Comparison of ENCODE assay signal across 12 cellular contexts in the genomic region with DNA sequence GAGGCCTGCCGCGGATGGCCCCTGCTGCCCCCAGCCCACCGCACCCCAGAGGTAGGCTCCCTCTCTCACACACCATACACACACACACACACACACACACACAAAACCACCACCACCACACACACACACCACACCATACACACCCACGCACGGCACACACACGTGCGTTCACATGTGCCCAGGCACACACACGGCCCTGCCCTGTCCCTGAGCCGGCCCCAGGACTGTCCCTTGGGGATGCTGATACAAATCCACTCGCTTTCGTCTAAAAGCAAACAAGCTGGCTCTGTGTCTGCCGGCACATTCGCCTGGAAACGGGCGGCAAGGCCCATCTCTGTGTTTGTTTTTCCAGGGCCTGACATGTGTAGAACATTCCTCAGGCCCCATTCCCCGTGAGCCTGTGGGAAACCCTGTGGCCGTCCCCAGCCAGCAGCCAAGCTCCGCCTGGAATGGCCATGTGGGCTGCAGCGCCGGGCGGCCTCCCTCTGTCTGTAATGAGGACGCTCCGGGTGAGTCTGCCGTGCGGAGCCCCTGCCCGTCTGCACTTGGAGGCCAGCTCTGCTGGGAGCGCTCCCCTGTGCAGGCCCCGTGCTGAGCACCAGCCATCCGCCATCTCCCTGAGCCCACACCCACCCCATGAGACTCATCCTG.
DNase-seq lines count a peak whose midpoint lies in the region; ATAC-seq, FAIRE-seq and TF ChIP-seq lines count a peak whose summit lies in the region.
"Had no signal": no experiment of that assay in that cellular context is flagged by ENCODE, and none has a peak within 500 bp of the region (broad histone marks: within the 10 kb centered on the region; RNA-seq: fewer than 3 reads in every experiment).

No MANE protein-coding gene starts in this region.

- H3K36me3 Mint-ChIP-seq in GM23338 (ENCODE audit: low read depth) (no peaks in the 10 kb centered on the region), chondrocyte (ENCODE audit: low read depth) (peaks cover 21% of the 10 kb centered on the region)
- H3K36me3 Mint-ChIP-seq in activated naive CD4-positive, alpha-beta T cell treated with anti-CD3 and anti-CD28 coated beads, Interleukin-2, amount 10 ng/mL, durations not matched to agents 7 days and 5 days, result no peaks in the 10 kb centered on the region
- H3K36me3 Mint-ChIP-seq: activated CD8-positive, alpha-beta memory T cell treated with anti-CD3 and anti-CD28 coated beads, Interleukin-2, amount 10 ng/mL, durations not matched to agents 7 days and 5 days; CD8-positive, alpha-beta T cell had no signal

- intact Hi-C loops in kidney (cut with DNase I), result no loop called here

- no peaks in the 10 kb centered on the region for H3F3A ChIP-seq in GM23338 (replicated peaks; ENCODE audit: low read depth)

- H3K79me2 ChIP-seq in GM23338 (replicated peaks; ENCODE audit: insufficient read depth), result no peaks in the 10 kb centered on the region

- H3K27me3 Mint-ChIP-seq in GM23338 (ENCODE audit: insufficient read depth, low read depth, poor library complexity) (peaks cover 20% of the 10 kb centered on the region), chondrocyte (ENCODE audit: low read depth) (no peaks in the 10 kb centered on the region)
- H3K27me3 Mint-ChIP-seq in activated naive CD4-positive, alpha-beta T cell treated with anti-CD3 and anti-CD28 coated beads, Interleukin-2, amount 10 ng/mL, durations not matched to agents 7 days and 5 days, result peaks cover under 1% of the 10 kb centered on the region
- H3K27me3 Mint-ChIP-seq: activated CD8-positive, alpha-beta memory T cell treated with anti-CD3 and anti-CD28 coated beads, Interleukin-2, amount 10 ng/mL, durations not matched to agents 7 days and 5 days had no signal

- no peaks in the 10 kb centered on the region for H3K27me3 ChIP-seq in GM23338 (ENCODE audit: insufficient read depth)

- no peak overlapping the region for H3K9ac ChIP-seq in kidney (ENCODE audit: low read length in 2 of 2)

- H3K9me3 ChIP-seq in kidney (ENCODE audit: control insufficient read depth in 1 of 2, low read length in 2 of 2), result no peaks in the 10 kb centered on the region

- H3K4me1 ChIP-seq in GM23338 (ENCODE audit: insufficient read depth) (no peaks in the 10 kb centered on the region), kidney (ENCODE audit: control insufficient read depth in 1 of 2, insufficient read depth in 1 of 2, low read depth in 1 of 2, low read length in 2 of 2) (peaks cover 0 to 5% of the 10 kb centered on the region in 2 donors)

- H3K4me2 ChIP-seq in GM23338, result no peak overlapping the region

- TF ChIP-seq CTCF in GM23338 (conservative IDR thresholded peaks at IDR 0.05; ENCODE audit: low read depth in 2 of 2) (no peak), chondrocyte (IDR thresholded peaks at IDR 0.05) (no peak), kidney (IDR thresholded peaks at IDR 0.05; ENCODE audit: borderline replicate concordance, extremely low read depth, insufficient read depth) (no peak)

- no peaks in the 10 kb centered on the region for H4K20me1 ChIP-seq in GM23338 (replicated peaks; ENCODE audit: insufficient read depth)

- H3K4me3 ChIP-seq in GM23338 (no peak overlapping the region), kidney (ENCODE audit: low read length in 2 of 2) (no peak overlapping the region), skeletal muscle cell (ENCODE audit: low read depth, low read length) (no peak overlapping the region)

- H3K4me1 Mint-ChIP-seq in GM23338 (peaks cover 18% of the 10 kb centered on the region), chondrocyte (ENCODE audit: low read depth) (peaks cover 27% of the 10 kb centered on the region)
- no peaks in the 10 kb centered on the region for H3K4me1 Mint-ChIP-seq in activated naive CD4-positive, alpha-beta T cell treated with anti-CD3 and anti-CD28 coated beads, Interleukin-2, amount 10 ng/mL, durations not matched to agents 7 days and 5 days
- H3K4me1 Mint-ChIP-seq: activated CD8-positive, alpha-beta memory T cell treated with anti-CD3 and anti-CD28 coated beads, Interleukin-2, amount 10 ng/mL, durations not matched to agents 7 days and 5 days had no signal

- H3K9me3 Mint-ChIP-seq in GM23338 (no peaks in the 10 kb centered on the region), chondrocyte (ENCODE audit: low read depth) (no peaks in the 10 kb centered on the region)
- no peaks in the 10 kb centered on the region for H3K9me3 Mint-ChIP-seq in activated naive CD4-positive, alpha-beta T cell treated with anti-CD3 and anti-CD28 coated beads, Interleukin-2, amount 10 ng/mL, durations not matched to agents 7 days and 5 days
- H3K9me3 Mint-ChIP-seq: CD8-positive, alpha-beta T cell had no signal

- CTCF ChIA-PET in activated naive CD4-positive, alpha-beta T cell treated with anti-CD3 and anti-CD28 coated beads, Interleukin-2, amount 10 ng/mL, durations not matched to agents 7 days and 5 days (lab: Charles Lee), result no interaction called here

- H3K36me3 ChIP-seq in GM23338 (ENCODE audit: insufficient read depth) (no peaks in the 10 kb centered on the region), kidney (ENCODE audit: control insufficient read depth in 1 of 2, insufficient read depth in 2 of 2, low read length in 2 of 2) (no peaks in the 10 kb centered on the region)

- peak overlapping the region; percentile 66 for H2AFZ ChIP-seq in GM23338

- ATAC-seq in GM23338 (peak; percentile 57), HG02798 (IDR thresholded peaks at IDR 0.05; ENCODE audit: poor library complexity, unreplicated experiment) (no peak)
- ATAC-seq: activated CD8-positive, alpha-beta memory T cell treated with anti-CD3 and anti-CD28 coated beads, Interleukin-2, amount 10 ng/mL, durations not matched to agents 7 days and 5 days; CD8-positive, alpha-beta T cell had no signal

- H3K27ac Mint-ChIP-seq in GM23338 (no peak overlapping the region), chondrocyte (ENCODE audit: unreplicated experiment) (peak overlapping the region; percentile 94)
- H3K27ac Mint-ChIP-seq in activated naive CD4-positive, alpha-beta T cell treated with anti-CD3 and anti-CD28 coated beads, Interleukin-2, amount 10 ng/mL, durations not matched to agents 7 days and 5 days, result no peak overlapping the region
- H3K27ac Mint-ChIP-seq: activated CD8-positive, alpha-beta memory T cell treated with anti-CD3 and anti-CD28 coated beads, Interleukin-2, amount 10 ng/mL, durations not matched to agents 7 days and 5 days; CD8-positive, alpha-beta T cell had no signal

- H3K27ac ChIP-seq in GM23338 (ENCODE audit: low read depth), result no peak overlapping the region
- H3K27ac ChIP-seq in kidney (ENCODE audit: low read depth in 2 of 2, low read length in 2 of 2), result no peak overlapping the region

- FAIRE-seq in kidney (lab: Jason Lieb, UNC), result no peak
- FAIRE-seq: bronchial epithelial cell had no signal

- no peak overlapping the region for H3K4me3 Mint-ChIP-seq in GM23338
- peak overlapping the region; percentile 48 for H3K4me3 Mint-ChIP-seq in chondrocyte (ENCODE audit: unreplicated experiment)
- no peak overlapping the region for H3K4me3 Mint-ChIP-seq in activated naive CD4-positive, alpha-beta T cell treated with anti-CD3 and anti-CD28 coated beads, Interleukin-2, amount 10 ng/mL, durations not matched to agents 7 days and 5 days
- H3K4me3 Mint-ChIP-seq: activated CD8-positive, alpha-beta memory T cell treated with anti-CD3 and anti-CD28 coated beads, Interleukin-2, amount 10 ng/mL, durations not matched to agents 7 days and 5 days; CD8-positive, alpha-beta T cell had no signal

- H3K9me2 ChIP-seq in GM23338 (ENCODE audit: insufficient read depth), result no peaks in the 10 kb centered on the region

- peak; percentile 45 for DNase-seq in GM23338 (ENCODE audit: low spot score)
- peak; percentile 99 for DNase-seq in chondrocyte (ENCODE audit: low spot score)
- DNase-seq in kidney, result peak; percentile 90
- peak; percentile 51 for DNase-seq in skeletal muscle cell (ENCODE audit: low read depth)
- no peak for DNase-seq in pons (ENCODE audit: low spot score)
- DNase-seq in stimulated activated CD4-positive, alpha-beta T cell treated with anti-CD3 and anti-CD28 coated beads, Interleukin-12 subunit alpha, Interleukin-12 subunit beta, amount 100 ng/mL, for 4 hours, result no peak
- no peak for DNase-seq in activated naive CD4-positive, alpha-beta T cell treated with anti-CD3 and anti-CD28 coated beads, Interleukin-2, amount 10 ng/mL, durations not matched to agents 7 days and 5 days
- DNase-seq: activated CD8-positive, alpha-beta memory T cell treated with anti-CD3 and anti-CD28 coated beads, Interleukin-2, amount 10 ng/mL, durations not matched to agents 7 days and 5 days; NCI-H748 treated with DMSO at 0.1 percent for 48 hours had no signal

TF ChIP-seq in GM23338, 12 proteins besides CTCF, POLR2A, EP300 and RAD21 (continues in another document):
- TF ChIP-seq EZH2phosphoT487 (IDR thresholded peaks at IDR 0.05; ENCODE audit: unreplicated experiment), result no peak
- TF ChIP-seq, protein P1, sequence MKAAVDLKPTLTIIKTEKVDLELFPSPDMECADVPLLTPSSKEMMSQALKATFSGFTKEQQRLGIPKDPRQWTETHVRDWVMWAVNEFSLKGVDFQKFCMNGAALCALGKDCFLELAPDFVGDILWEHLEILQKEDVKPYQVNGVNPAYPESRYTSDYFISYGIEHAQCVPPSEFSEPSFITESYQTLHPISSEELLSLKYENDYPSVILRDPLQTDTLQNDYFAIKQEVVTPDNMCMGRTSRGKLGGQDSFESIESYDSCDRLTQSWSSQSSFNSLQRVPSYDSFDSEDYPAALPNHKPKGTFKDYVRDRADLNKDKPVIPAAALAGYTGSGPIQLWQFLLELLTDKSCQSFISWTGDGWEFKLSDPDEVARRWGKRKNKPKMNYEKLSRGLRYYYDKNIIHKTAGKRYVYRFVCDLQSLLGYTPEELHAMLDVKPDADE (IDR thresholded peaks at IDR 0.05), result no peak
- no peak for TF ChIP-seq CREB1 (CRISPR knock-in tag; IDR thresholded peaks at IDR 0.05; ENCODE audit: low read depth)
- TF ChIP-seq ZNF114 (CRISPR knock-in tag; IDR thresholded peaks at IDR 0.05), result no peak
- TF ChIP-seq STAT1 (IDR thresholded peaks at IDR 0.05; ENCODE audit: unreplicated experiment), result no peak

Comparison
In these comparisons a context has a peak if more than half of its experiments do, and no peak if none do; other contexts are left out.
1. DNase-seq: peak in GM23338 (single experiment), chondrocyte (single experiment), kidney (single experiment) and skeletal muscle cell (single experiment); none in pons (single experiment), stimulated activated CD4-positive, alpha-beta T cell treated with anti-CD3 and anti-CD28 coated beads, Interleukin-12 subunit alpha, Interleukin-12 subunit beta, amount 100 ng/mL, for 4 hours (single experiment) and activated naive CD4-positive, alpha-beta T cell treated with anti-CD3 and anti-CD28 coated beads, Interleukin-2, amount 10 ng/mL, durations not matched to agents 7 days and 5 days (single experiment).